ENCODE assay signal across 8 cellular contexts in the genomic region with DNA sequence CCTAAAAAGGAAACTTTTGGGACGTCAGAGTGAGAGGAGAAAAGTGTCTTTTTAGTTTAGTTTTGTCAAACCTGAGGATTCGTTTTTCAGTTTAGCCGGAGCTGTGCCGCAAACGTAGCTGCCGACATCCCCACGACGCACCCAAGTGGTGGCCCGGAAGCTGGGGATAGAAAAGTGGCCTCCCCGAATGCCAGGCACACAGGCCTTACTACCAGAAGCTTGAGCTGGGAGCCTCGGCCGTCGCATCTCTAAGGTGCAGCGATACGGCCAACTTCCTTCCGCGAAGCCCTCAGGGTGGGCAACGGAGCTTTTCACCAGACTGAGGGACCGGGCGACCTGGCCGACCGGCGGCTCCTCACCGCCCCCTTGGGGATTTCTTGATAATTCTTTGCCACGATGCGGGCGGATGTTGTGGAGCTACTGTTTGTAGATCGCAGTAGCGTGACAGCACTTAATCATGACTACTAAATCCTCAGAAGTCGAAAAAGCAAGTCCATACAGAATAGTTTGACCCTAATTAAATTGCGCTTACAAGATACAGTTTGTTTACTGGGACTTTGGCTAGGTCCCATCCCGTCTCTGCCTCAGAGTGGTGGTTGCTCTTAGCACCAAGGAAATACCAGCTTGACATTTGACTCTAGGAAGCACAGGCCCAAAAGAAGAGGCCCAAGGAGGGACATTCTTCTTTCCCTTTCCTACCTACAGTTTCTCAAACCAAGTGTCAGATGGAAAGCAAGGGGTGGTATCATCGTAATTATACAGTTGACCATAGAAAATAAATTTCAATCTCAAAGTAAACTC. TPM values are rescaled to one million over a fixed set of nuclear protein-coding genes. Genes with fewer than 3 reads are reported as not detected.
DNase-seq lines count a peak whose midpoint lies in the region; ATAC-seq and TF ChIP-seq lines count a peak whose summit lies in the region.

No MANE protein-coding gene starts in this region.

- DNase-seq in NCI-H526 (lab: John Stamatoyannopoulos, UW) = peak; percentile 79 to 94
- peak; percentile 90 for DNase-seq in activated CD4-positive, alpha-beta T cell treated with anti-CD3 and anti-CD28 coated beads, Interleukin-2, amount 10 ng/mL, durations not matched to agents 7 days and 5 days
- DNase-seq in dedifferentiated amniotic fluid mesenchymal stem cell (ENCODE audit: extremely low spot score) = peak; percentile 85
- peak; percentile 85 for DNase-seq in left lobe of liver (ENCODE audit: low spot score)
- peak; percentile 89 for DNase-seq in stimulated activated CD4-positive, alpha-beta T cell treated with anti-CD3 and anti-CD28 coated beads, Interleukin-1b, Interleukin-23, amount 100 ng/mL, for 48 hours

- no peaks in the 10 kb centered on the region for H3K27me3 Mint-ChIP-seq in activated CD4-positive, alpha-beta T cell treated with anti-CD3 and anti-CD28 coated beads, Interleukin-2, amount 10 ng/mL, durations not matched to agents 7 days and 5 days

- H3K27ac ChIP-seq in C4-2B = peak overlapping the region; percentile 81

- H3K27ac Mint-ChIP-seq in activated CD4-positive, alpha-beta T cell treated with anti-CD3 and anti-CD28 coated beads, Interleukin-2, amount 10 ng/mL, durations not matched to agents 7 days and 5 days = peak overlapping the region; percentile 100

- POLR2A ChIA-PET in activated CD4-positive, alpha-beta T cell treated with anti-CD3 and anti-CD28 coated beads, Interleukin-2, amount 10 ng/mL, durations not matched to agents 7 days and 5 days (lab: Charles Lee) = interaction anchor here (0.6 to 1.5 kb wide), 11 partner anchors 18 to 1326 kb away, joined by 3 to 7 read pairs (median 4); partner anchors contain the start of genes C5orf34, HMGCS1 and ZNF131

- peak overlapping the region; percentile 97 for H3K4me3 Mint-ChIP-seq in activated CD4-positive, alpha-beta T cell treated with anti-CD3 and anti-CD28 coated beads, Interleukin-2, amount 10 ng/mL, durations not matched to agents 7 days and 5 days

- peaks cover 21% of the 10 kb centered on the region for H3K36me3 Mint-ChIP-seq in activated CD4-positive, alpha-beta T cell treated with anti-CD3 and anti-CD28 coated beads, Interleukin-2, amount 10 ng/mL, durations not matched to agents 7 days and 5 days (ENCODE audit: low read depth)

- TF ChIP-seq CTCF in C4-2B (conservative IDR thresholded peaks at IDR 0.05) = peak; percentile 91

- ATAC-seq in GM19395 (IDR thresholded peaks at IDR 0.05; ENCODE audit: unreplicated experiment) (peak; percentile 82), HG03521 (IDR thresholded peaks at IDR 0.05; ENCODE audit: unreplicated experiment) (peak; percentile 69), left lobe of liver (peak; percentile 84)

- H3K9me3 Mint-ChIP-seq in activated CD4-positive, alpha-beta T cell treated with anti-CD3 and anti-CD28 coated beads, Interleukin-2, amount 10 ng/mL, durations not matched to agents 7 days and 5 days = no peaks in the 10 kb centered on the region

- H3K4me1 Mint-ChIP-seq in activated CD4-positive, alpha-beta T cell treated with anti-CD3 and anti-CD28 coated beads, Interleukin-2, amount 10 ng/mL, durations not matched to agents 7 days and 5 days = peaks cover 45% of the 10 kb centered on the region

- CTCF ChIA-PET in activated CD4-positive, alpha-beta T cell treated with anti-CD3 and anti-CD28 coated beads, Interleukin-2, amount 10 ng/mL, durations not matched to agents 7 days and 5 days (lab: Charles Lee) = interaction anchor here (0.5 to 3.6 kb wide), 49 partner anchors 8 to 1674 kb away, joined by 3 to 23 read pairs (median 4); partner anchors contain the start of genes C5orf34, CCL28, HMGCS1 and NIM1K

RNA-seq across cellular contexts. Expression of gene TMEM267, which starts 0.6 kb away (rescaled TPM):
- total RNA-seq in activated CD4-positive, alpha-beta T cell treated with anti-CD3 and anti-CD28 coated beads, Interleukin-2, amount 10 ng/mL, durations not matched to agents 7 days and 5 days = 10 to 100 TPM; 14.5 to 16.4 TPM
- 5.7 TPM for total RNA-seq in left lobe of liver

RNA-seq across cellular contexts. Expression of gene C5orf34, which starts 30.7 kb away (rescaled TPM):
- total RNA-seq in activated CD4-positive, alpha-beta T cell treated with anti-CD3 and anti-CD28 coated beads, Interleukin-2, amount 10 ng/mL, durations not matched to agents 7 days and 5 days = 10 to 100 TPM; 10.7 to 11.0 TPM
- total RNA-seq in left lobe of liver = 0.70 TPM

Comparison
In these comparisons a context has a peak if more than half of its experiments do, and no peak if none do; other contexts are left out.
1. Peak in every context shown above with its lines: DNase-seq, ATAC-seq and H3K27ac ChIP-seq.